Comparison of ENCODE assay signal across 10 cellular contexts in the genomic region with DNA sequence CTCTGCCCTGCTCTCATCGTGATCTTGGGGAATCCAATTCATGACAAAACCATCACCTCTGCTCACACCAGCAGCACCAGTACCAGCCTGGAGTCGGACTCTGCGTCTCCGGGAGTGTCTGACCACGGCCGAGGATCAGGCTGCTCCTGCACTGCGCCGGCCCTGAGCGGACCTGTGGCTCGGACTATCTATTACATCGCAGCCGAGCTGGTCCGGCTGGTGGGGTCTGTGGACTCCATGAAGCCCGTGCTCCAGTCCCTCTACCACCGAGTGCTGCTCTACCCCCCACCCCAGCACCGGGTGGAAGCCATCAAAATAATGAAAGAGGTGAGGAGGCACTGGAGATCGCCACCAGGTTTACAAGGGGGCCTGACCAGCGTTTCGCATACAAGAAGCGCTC. TPM values are rescaled to one million over a fixed set of nuclear protein-coding genes. Genes with fewer than 3 reads are reported as not detected.
"Had no signal": no experiment of that assay in that cellular context is flagged by ENCODE, and none has a peak within 500 bp of the region (broad histone marks: within the 10 kb centered on the region; RNA-seq: fewer than 3 reads in every experiment).

No MANE protein-coding gene starts in this region.

- H3K9me3 Mint-ChIP-seq: HFFc6 had no signal

- H3K27ac ChIP-seq: GM23248 had no signal

- H3K9ac ChIP-seq: GM23248 had no signal

- H3K9me3 ChIP-seq: HAP-1 had no signal

- H3K36me3 ChIP-seq: HAP-1 had no signal

- H3K4me3 Mint-ChIP-seq: HFFc6 had no signal

- H3K27ac Mint-ChIP-seq: HFFc6 had no signal

- H3K4me1 ChIP-seq: HAP-1 had no signal

- DNase-seq: GM23248, GOT3, H7, HFFc6, IMR-90, KBM-7 had no signal

- H3K4me3 ChIP-seq: GM23248, HAP-1 had no signal

- FAIRE-seq: HTR-8/SVneo had no signal

RNA-seq across cellular contexts. Expression of a gene that starts 37.2 kb away (rescaled TPM):
- total RNA-seq: GM23248, H4, H7, HFFc6, HT-29, IMR-90 had no signal
- polyA plus RNA-seq: GM23248, IMR-90 had no signal
